ENCODE assay signal across 21 cellular contexts in the genomic region with DNA sequence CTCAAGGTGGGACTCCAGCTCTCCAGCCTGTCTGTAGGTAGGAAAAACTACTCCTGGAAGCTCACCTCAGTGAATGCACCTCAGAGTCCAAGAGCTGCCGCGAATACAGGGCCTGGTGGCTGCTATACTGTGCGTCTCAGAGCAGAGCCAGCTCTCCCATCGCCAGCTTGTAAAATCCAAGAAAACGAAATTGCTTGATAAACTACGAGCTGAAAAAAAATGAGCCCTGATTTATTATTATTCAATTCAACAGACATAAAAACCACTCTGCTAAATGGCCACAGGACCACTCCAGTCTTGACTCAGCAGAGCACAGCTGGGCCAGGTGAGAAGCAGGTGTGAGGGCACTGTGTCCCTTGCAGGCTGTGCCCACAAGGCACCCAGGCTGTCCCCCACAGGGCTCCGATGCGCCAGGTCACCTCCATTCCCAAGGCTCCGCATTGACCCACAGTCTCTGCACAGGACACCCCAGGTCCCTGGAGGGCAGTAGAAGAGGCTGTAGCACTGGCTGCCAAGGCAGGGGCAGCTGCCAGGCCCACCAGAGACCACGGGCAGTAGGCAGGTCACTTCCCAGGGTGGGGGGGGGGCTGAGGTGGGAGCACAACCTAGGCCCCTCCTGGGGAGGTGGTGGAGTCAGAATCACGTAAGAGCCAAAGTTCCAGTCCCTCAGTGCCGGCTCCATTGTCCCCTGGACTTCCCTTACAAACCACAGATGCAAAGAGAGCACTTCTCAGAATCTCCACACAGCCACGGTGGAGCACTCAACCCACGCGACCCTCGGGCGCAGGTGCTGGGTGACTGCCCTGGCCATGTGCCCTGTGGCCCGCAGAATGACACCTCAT.
"Had no signal": no experiment of that assay in that cellular context is flagged by ENCODE, and none has a peak within 500 bp of the region (broad histone marks: within the 10 kb centered on the region; RNA-seq: fewer than 3 reads in every experiment).

No MANE protein-coding gene starts in this region.

- H3K9ac ChIP-seq: parathyroid adenoma had no signal

- H3K79me2 ChIP-seq: parathyroid adenoma had no signal

- H3K4me1 Mint-ChIP-seq: activated CD4-positive, alpha-beta T cell treated with anti-CD3 and anti-CD28 coated beads, Interleukin-2, amount 10 ng/mL, durations not matched to agents 7 days and 5 days; WTC11 had no signal

- H3K27me3 Mint-ChIP-seq: activated CD4-positive, alpha-beta T cell treated with anti-CD3 and anti-CD28 coated beads, Interleukin-2, amount 10 ng/mL, durations not matched to agents 7 days and 5 days; type B pancreatic cell had no signal

- H2AFZ ChIP-seq: parathyroid adenoma had no signal

- H3K9me3 ChIP-seq: esophagus muscularis mucosa, SJSA1 had no signal

- H3K27me3 ChIP-seq: cardiac muscle cell, esophagus muscularis mucosa had no signal

- H3K4me1 ChIP-seq: esophagus muscularis mucosa, SJSA1 had no signal

- FAIRE-seq: colon, endometrium, keratinocyte, TTC549 had no signal

- H3K4me3 Mint-ChIP-seq: activated CD4-positive, alpha-beta T cell treated with anti-CD3 and anti-CD28 coated beads, Interleukin-2, amount 10 ng/mL, durations not matched to agents 7 days and 5 days; type B pancreatic cell; WTC11 had no signal

- H3K36me3 ChIP-seq: cardiac muscle cell, SJSA1 had no signal

- H3K27ac ChIP-seq: cardiac muscle cell, esophagus muscularis mucosa, parathyroid adenoma, SJSA1, skin epidermis had no signal

- ATAC-seq: left ventricle myocardium superior, WTC11 had no signal

- H3K9me3 Mint-ChIP-seq: activated CD4-positive, alpha-beta T cell treated with anti-CD3 and anti-CD28 coated beads, Interleukin-2, amount 10 ng/mL, durations not matched to agents 7 days and 5 days; activated naive CD4-positive, alpha-beta T cell treated with anti-CD3 and anti-CD28 coated beads, Interleukin-2, amount 50 U/mL, for 72 hours; activated T-helper 2 cell treated with anti-CD3 and anti-CD28 coated beads, Interferon-gamma antibody, Interleukin-2, Interleukin-4, amounts not matched to agents 10 μg/mL and 5 μg/mL and 100 μg/mL, durations not matched to agents 14 hours and 24 hours and 36 hours; type B pancreatic cell; WTC11 had no signal

- DNase-seq: activated CD4-positive, alpha-beta T cell treated with anti-CD3 and anti-CD28 coated beads, Interleukin-2, amount 10 ng/mL, durations not matched to agents 7 days and 5 days; activated CD8-positive, alpha-beta memory T cell treated with anti-CD3 and anti-CD28 coated beads for 24 hours; hippocampal formation; left ventricle myocardium superior; mesenchymal stem cell; stimulated activated CD4-positive, alpha-beta T cell treated with anti-CD3 and anti-CD28 coated beads, Interleukin-4, amount 100 ng/mL, for 24 hours; stimulated activated naive CD4-positive, alpha-beta T cell treated with Interleukin-2 at 50 U/mL for 16 hours; SW 1271 had no signal

- H3K27ac Mint-ChIP-seq: activated CD4-positive, alpha-beta T cell treated with anti-CD3 and anti-CD28 coated beads, Interleukin-2, amount 10 ng/mL, durations not matched to agents 7 days and 5 days; activated T-helper 2 cell treated with anti-CD3 and anti-CD28 coated beads, Interferon-gamma antibody, Interleukin-2, Interleukin-4, amounts not matched to agents 10 μg/mL and 5 μg/mL and 100 μg/mL, durations not matched to agents 14 hours and 24 hours and 36 hours; type B pancreatic cell; WTC11 had no signal

- H3K4me3 ChIP-seq: cardiac muscle cell, esophagus muscularis mucosa, SJSA1, skin epidermis had no signal

- H3K36me3 Mint-ChIP-seq: activated naive CD4-positive, alpha-beta T cell treated with anti-CD3 and anti-CD28 coated beads, Interleukin-2, amount 50 U/mL, for 72 hours had no signal
